34 cellular contexts compared by ENCODE assay signal in the genomic region with DNA sequence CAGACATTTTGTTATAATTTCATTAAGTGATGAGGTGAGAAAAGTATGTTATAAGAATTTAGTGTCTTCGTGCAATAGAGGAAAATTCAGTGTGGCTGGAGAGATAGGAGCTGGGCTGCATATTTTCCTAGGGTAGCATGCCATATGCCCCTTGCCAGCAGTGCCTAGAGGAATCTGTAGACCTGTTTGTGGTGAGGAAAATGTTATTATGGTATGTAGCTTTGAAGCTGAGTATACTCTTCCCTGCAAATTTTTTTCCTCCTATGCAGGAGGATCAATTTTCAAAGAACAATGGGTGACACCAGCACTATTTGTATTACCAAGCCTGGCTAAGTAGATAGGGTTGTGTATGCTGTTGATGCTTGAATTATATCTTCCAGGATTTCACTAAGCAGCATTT.
"Had no signal": no experiment of that assay in that cellular context is flagged by ENCODE, and none has a peak within 500 bp of the region (broad histone marks: within the 10 kb centered on the region; RNA-seq: fewer than 3 reads in every experiment).

No MANE protein-coding gene starts in this region.

- H3K79me2 ChIP-seq: parathyroid adenoma had no signal

- H2AFZ ChIP-seq: neural progenitor cell, parathyroid adenoma had no signal

- H3K36me3 ChIP-seq: adrenal gland, heart left ventricle, lower lobe of right lung, neural progenitor cell, sigmoid colon, stomach, thyroid gland, upper lobe of right lung had no signal

- H3K9me3 ChIP-seq: adrenal gland, body of pancreas, heart left ventricle, lower lobe of right lung, psoas muscle, sigmoid colon, stomach, thyroid gland, upper lobe of right lung had no signal

- H3K9ac ChIP-seq: neural progenitor cell, parathyroid adenoma had no signal

- ATAC-seq: body of pancreas; effector memory CD8-positive, alpha-beta T cell; esophagus mucosa; heart left ventricle; left lobe of liver; lower lobe of right lung; natural killer cell; psoas muscle; stimulated activated naive B cell treated with anti-CD40 and anti-IgM and Interleukin-4, amounts not matched to agents 10 μg/mL and 1 μg/mL and 100 μg/mL, for 72 hours; upper lobe of right lung had no signal

- H3K4me2 ChIP-seq: neural progenitor cell had no signal

- H3K4me1 ChIP-seq: adrenal gland, body of pancreas, heart left ventricle, lower lobe of right lung, neural progenitor cell, parathyroid adenoma, psoas muscle, sigmoid colon, stomach, thyroid gland, upper lobe of right lung had no signal

- H3K27me3 ChIP-seq: adrenal gland, body of pancreas, heart left ventricle, neural progenitor cell, sigmoid colon, stomach, thyroid gland, upper lobe of right lung had no signal

- H3K4me3 ChIP-seq: adrenal gland, body of pancreas, heart left ventricle, lower lobe of right lung, neural progenitor cell, psoas muscle, sigmoid colon, stomach, thyroid gland, upper lobe of right lung had no signal

- H3K27ac ChIP-seq: adrenal gland, body of pancreas, heart left ventricle, lower lobe of right lung, neural progenitor cell, parathyroid adenoma, psoas muscle, sigmoid colon, stomach, thyroid gland, upper lobe of right lung, VCaP had no signal

- DNase-seq: activated CD4-positive, alpha-beta T cell treated with anti-CD3 and anti-CD28 coated beads for 4 hours; activated CD4-positive, alpha-beta T cell treated with anti-CD3 and anti-CD28 coated beads, Interleukin-2, amount 50 U/mL, for 48 hours; activated CD8-positive, alpha-beta memory T cell treated with anti-CD3 and anti-CD28 coated beads for 24 hours; activated effector memory CD4-positive, alpha-beta T cell treated with Interleukin-2 at 50 U/mL for 16 hours; activated naive CD4-positive, alpha-beta T cell treated with Interleukin-2 at 50 U/mL for 16 hours; activated naive CD8-positive, alpha-beta T cell treated with anti-CD3 and anti-CD28 coated beads for 36 hours; adrenal gland; aorta; body of pancreas; cortex of kidney; effector memory CD8-positive, alpha-beta T cell; foreskin fibroblast; heart left ventricle; hypothalamus; immature natural killer cell; lower lobe of right lung; mesendoderm; natural killer cell; occipital lobe; psoas muscle; sigmoid colon; small intestine; stimulated activated CD4-positive, alpha-beta T cell treated with anti-CD3 and anti-CD28 coated beads, Interleukin-1b, Interleukin-23, amount 100 ng/mL, for 48 hours; stimulated activated naive B cell treated with anti-CD40 and anti-IgM and Interleukin-4, amounts not matched to agents 10 μg/mL and 1 μg/mL and 100 μg/mL, for 72 hours; stomach; T-helper 9 cell; thyroid gland; upper lobe of right lung had no signal

- FAIRE-seq: small intestine, TTC549 had no signal
